In the genomic region with DNA sequence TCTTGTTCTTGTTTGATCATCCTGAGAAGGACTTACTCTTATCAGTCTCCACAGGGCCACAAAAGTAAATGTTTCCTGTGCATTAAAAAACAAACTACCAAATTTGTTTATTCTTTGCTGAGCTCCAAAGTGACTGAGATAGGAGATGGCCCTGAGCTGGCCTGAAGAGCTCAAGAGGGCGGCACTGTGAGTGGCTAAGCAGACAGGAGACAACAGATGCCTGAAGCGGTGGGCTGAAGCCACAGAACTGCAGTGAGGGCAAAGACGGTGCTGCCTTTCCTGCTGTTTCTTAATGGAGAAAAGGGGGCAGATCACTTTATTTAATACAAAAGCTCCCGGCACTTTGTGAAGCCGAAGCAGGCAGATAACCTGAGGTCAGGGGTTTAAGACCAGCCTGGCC, we compare ENCODE assay signal across 25 cellular contexts.
DNase-seq lines count a peak whose midpoint lies in the region; TF ChIP-seq lines count a peak whose summit lies in the region.
"Had no signal": no experiment of that assay in that cellular context is flagged by ENCODE, and none has a peak within 500 bp of the region (broad histone marks: within the 10 kb centered on the region; RNA-seq: fewer than 3 reads in every experiment).

No MANE protein-coding gene starts in this region.

- H3K9me3 Mint-ChIP-seq in glutamatergic neuron (ENCODE audit: unreplicated experiment) = no peaks in the 10 kb centered on the region
- H3K9me3 Mint-ChIP-seq in neural progenitor cell = peaks cover 6% of the 10 kb centered on the region
- H3K9me3 Mint-ChIP-seq: activated naive CD8-positive, alpha-beta T cell treated with anti-CD3 and anti-CD28 coated beads, Interleukin-2, amount 50 U/mL, for 24 hours; CD4-positive, alpha-beta memory T cell; HFFc6; stimulated activated naive CD8-positive, alpha-beta T cell treated with anti-CD3 and anti-CD28 coated beads, Interleukin-15, amount 100 ng/mL, for 72 hours had no signal

- no peak for TF ChIP-seq CTCF in glutamatergic neuron (IDR thresholded peaks at IDR 0.05; ENCODE audit: partially characterized antibody, unreplicated experiment)
- TF ChIP-seq CTCF in neural progenitor cell (IDR thresholded peaks at IDR 0.05) = no peak

- H3K9me3 ChIP-seq in neural progenitor cell (ENCODE audit: low read depth) = no peaks in the 10 kb centered on the region
- H3K9me3 ChIP-seq: gastrocnemius medialis, MG63, tibial nerve had no signal

- DNase-seq in DMS 273 (lab: John Stamatoyannopoulos, UW; ENCODE audit: unreplicated experiment) = peak; percentile 32
- DNase-seq in DMS 273 treated with DMSO at 0.1 percent for 48 hours (lab: John Stamatoyannopoulos, UW) = no peak
- peak; percentile 89 for DNase-seq in NCI-H82 (lab: John Stamatoyannopoulos, UW)
- peak; percentile 25 for DNase-seq in glutamatergic neuron
- DNase-seq in neural progenitor cell (ENCODE audit: low spot score) = peak; percentile 47
- DNase-seq in HuH-7 (ENCODE audit: low spot score) = no peak
- DNase-seq in DMS53 (lab: John Stamatoyannopoulos, UW) = no peak
- DNase-seq in epidermal melanocyte (ENCODE audit: insufficient read length, low spot score) = no peak
- DNase-seq: activated CD4-positive, alpha-beta T cell treated with anti-CD3 and anti-CD28 coated beads, Interleukin-2, amount 50 U/mL, for 4 hours; activated CD8-positive, alpha-beta memory T cell treated with anti-CD3 and anti-CD28 coated beads, Interleukin-2, amount 50 U/mL, for 4 hours; activated naive CD8-positive, alpha-beta T cell treated with anti-CD3 and anti-CD28 coated beads, Interleukin-2, amount 50 U/mL, for 24 hours; CD4-positive, alpha-beta memory T cell; DND-41; effector CD8-positive, alpha-beta T cell; gastrocnemius medialis; HFFc6; kidney glomerular epithelial cell; MG63; NCI-H187; NCI-H446 treated with DMSO at 0.1 percent for 48 hours; stimulated activated CD4-positive, alpha-beta T cell treated with anti-CD3 and anti-CD28 coated beads, Interleukin-12 subunit alpha, Interleukin-12 subunit beta, amount 100 ng/mL, for 4 hours; stimulated activated naive CD8-positive, alpha-beta T cell treated with anti-CD3 and anti-CD28 coated beads, Interleukin-15, amount 100 ng/mL, for 72 hours had no signal

- no peaks in the 10 kb centered on the region for H3K4me1 ChIP-seq in neural progenitor cell
- H3K4me1 ChIP-seq: gastrocnemius medialis had no signal

- H3K36me3 Mint-ChIP-seq in glutamatergic neuron (ENCODE audit: unreplicated experiment) (no peaks in the 10 kb centered on the region), neural progenitor cell (peaks cover 3% of the 10 kb centered on the region)
- H3K36me3 Mint-ChIP-seq: brain; CD4-positive, alpha-beta memory T cell had no signal

- H2AFZ ChIP-seq in neural progenitor cell (replicated peaks) = peak overlapping the region; percentile 60

- H3K36me3 ChIP-seq in neural progenitor cell = no peaks in the 10 kb centered on the region
- H3K36me3 ChIP-seq: gastrocnemius medialis, MG63, tibial nerve had no signal

- H4K20me1 ChIP-seq in neural progenitor cell (ENCODE audit: low read depth) = no peaks in the 10 kb centered on the region

- no peaks in the 10 kb centered on the region for H3K79me2 ChIP-seq in neural progenitor cell (ENCODE audit: low read depth)

- H3K4me3 ChIP-seq in neural progenitor cell = no peak overlapping the region
- H3K4me3 ChIP-seq: gastrocnemius medialis, MG63, tibial nerve had no signal

- no peak overlapping the region for H3K27ac ChIP-seq in neural progenitor cell
- H3K27ac ChIP-seq: 22Rv1, gastrocnemius medialis, tibial nerve had no signal

- H3K27me3 Mint-ChIP-seq in glutamatergic neuron (ENCODE audit: unreplicated experiment) (no peaks in the 10 kb centered on the region), neural progenitor cell (ENCODE audit: insufficient read depth, low read depth) (no peaks in the 10 kb centered on the region)
- H3K27me3 Mint-ChIP-seq: brain had no signal

- H3K4me3 Mint-ChIP-seq in glutamatergic neuron (ENCODE audit: unreplicated experiment) (no peak overlapping the region), neural progenitor cell (no peak overlapping the region)
- H3K4me3 Mint-ChIP-seq: activated naive CD8-positive, alpha-beta T cell treated with anti-CD3 and anti-CD28 coated beads, Interleukin-2, amount 50 U/mL, for 24 hours; brain; CD4-positive, alpha-beta memory T cell; HFFc6; stimulated activated naive CD8-positive, alpha-beta T cell treated with anti-CD3 and anti-CD28 coated beads, Interleukin-15, amount 100 ng/mL, for 72 hours had no signal

- peaks cover 4% of the 10 kb centered on the region for H3K4me1 Mint-ChIP-seq in glutamatergic neuron (ENCODE audit: low read depth, unreplicated experiment)
- H3K4me1 Mint-ChIP-seq in neural progenitor cell = peaks cover 10% of the 10 kb centered on the region
- H3K4me1 Mint-ChIP-seq: activated naive CD8-positive, alpha-beta T cell treated with anti-CD3 and anti-CD28 coated beads, Interleukin-2, amount 50 U/mL, for 24 hours; CD4-positive, alpha-beta memory T cell; stimulated activated naive CD8-positive, alpha-beta T cell treated with anti-CD3 and anti-CD28 coated beads, Interleukin-15, amount 100 ng/mL, for 72 hours had no signal

- no peaks in the 10 kb centered on the region for H3F3A ChIP-seq in neural progenitor cell (ENCODE audit: low read depth)

- no peak overlapping the region for H3K4me2 ChIP-seq in neural progenitor cell

- H3K27ac Mint-ChIP-seq in glutamatergic neuron (ENCODE audit: unreplicated experiment) (no peak overlapping the region), neural progenitor cell (peak overlapping the region; percentile 70)
- H3K27ac Mint-ChIP-seq: activated naive CD8-positive, alpha-beta T cell treated with anti-CD3 and anti-CD28 coated beads, Interleukin-2, amount 50 U/mL, for 24 hours; brain; CD4-positive, alpha-beta memory T cell; HFFc6 had no signal

- H3K27me3 ChIP-seq in neural progenitor cell = no peaks in the 10 kb centered on the region
- H3K27me3 ChIP-seq: gastrocnemius medialis, MG63, tibial nerve had no signal

- H3K9ac ChIP-seq in neural progenitor cell = no peak overlapping the region

Comparison
In these comparisons a context has a peak if more than half of its experiments do, and no peak if none do; other contexts are left out.
1. DNase-seq: peak in DMS 273 (single experiment), NCI-H82 (single experiment), glutamatergic neuron (single experiment) and neural progenitor cell (single experiment); none in DMS 273 treated with DMSO at 0.1 percent for 48 hours (single experiment), HuH-7 (single experiment), DMS53 (single experiment) and epidermal melanocyte (single experiment).